ENCODE assay signal across 11 cellular contexts in genomic region chr22:19970031-19970478, GRCh38. TPM values are rescaled to one million over a fixed set of nuclear protein-coding genes. Genes with fewer than 3 reads are reported as not detected.
DNase-seq lines count a peak whose midpoint lies in the region; ATAC-seq and TF ChIP-seq lines count a peak whose summit lies in the region.
"Had no signal": no experiment of that assay in that cellular context is flagged by ENCODE, and none has a peak within 500 bp of the region (broad histone marks: within the 10 kb centered on the region; RNA-seq: fewer than 3 reads in every experiment).

No MANE protein-coding gene starts in this region.

- peaks cover 16% of the 10 kb centered on the region for H3K36me3 Mint-ChIP-seq in stimulated activated memory B cell treated with anti-CD40 and anti-IgM and Interleukin-4, amounts not matched to agents 10 μg/mL and 1 μg/mL and 100 μg/mL, for 72 hours
- H3K36me3 Mint-ChIP-seq in mesothelial cell of epicardium = peaks cover 17% of the 10 kb centered on the region

- peaks cover 0 to 91% (median 35%) of the 10 kb centered on the region in 9 donors for H3K36me3 ChIP-seq in heart right ventricle
- H3K36me3 ChIP-seq: colonic mucosa had no signal

- ATAC-seq in SK-N-SH treated with all-trans-retinoic acid at 6 μM for 48 hours = peak; percentile 2
- ATAC-seq in heart right ventricle = peak in 5 of 8 donors; percentile 1 to 12 (median 4)
- peak; percentile 1 for ATAC-seq in stimulated activated memory B cell treated with anti-CD40 and anti-IgM and Interleukin-4, amounts not matched to agents 10 μg/mL and 1 μg/mL and 100 μg/mL, for 72 hours
- ATAC-seq in HG03432 (IDR thresholded peaks at IDR 0.05; ENCODE audit: unreplicated experiment) = no peak

- H3K9me3 Mint-ChIP-seq in stimulated activated memory B cell treated with anti-CD40 and anti-IgM and Interleukin-4, amounts not matched to agents 10 μg/mL and 1 μg/mL and 100 μg/mL, for 72 hours = no peaks in the 10 kb centered on the region
- no peaks in the 10 kb centered on the region for H3K9me3 Mint-ChIP-seq in mesothelial cell of epicardium

- intact Hi-C loops in heart right ventricle (cut with DNase I) = loop anchor here (1.0 to 10.0 kb wide), 4 partner anchors 42 to 155 kb away; no protein-coding TSS in a partner anchor

- DNase-seq in heart right ventricle = no peak
- DNase-seq in mesothelial cell of epicardium (ENCODE audit: low spot score in 2 of 2, unreplicated experiment in 2 of 2) = no peak
- DNase-seq: foreskin keratinocyte had no signal

- H3K4me1 Mint-ChIP-seq in stimulated activated memory B cell treated with anti-CD40 and anti-IgM and Interleukin-4, amounts not matched to agents 10 μg/mL and 1 μg/mL and 100 μg/mL, for 72 hours = peaks cover 17% of the 10 kb centered on the region
- peaks cover 3% of the 10 kb centered on the region for H3K4me1 Mint-ChIP-seq in mesothelial cell of epicardium

- WGBS in heart right ventricle, 2 donors = 76 to 78% methylated on average over 9 of the region's 9 CpGs

- peak overlapping the region in 2 of 10 donors; percentile 15 for H3K27ac ChIP-seq in heart right ventricle
- H3K27ac ChIP-seq: colonic mucosa, foreskin keratinocyte, left lung had no signal

- peaks cover 15% of the 10 kb centered on the region for H3K27me3 Mint-ChIP-seq in stimulated activated memory B cell treated with anti-CD40 and anti-IgM and Interleukin-4, amounts not matched to agents 10 μg/mL and 1 μg/mL and 100 μg/mL, for 72 hours
- no peaks in the 10 kb centered on the region for H3K27me3 Mint-ChIP-seq in mesothelial cell of epicardium (ENCODE audit: low read depth)
- H3K27me3 Mint-ChIP-seq: B cell had no signal

- TF ChIP-seq CTCF in heart right ventricle (IDR thresholded peaks at IDR 0.05) (no peak), mesothelial cell of epicardium (IDR thresholded peaks at IDR 0.05; ENCODE audit: unreplicated experiment) (no peak)

- no peak overlapping the region for H3K27ac Mint-ChIP-seq in stimulated activated memory B cell treated with anti-CD40 and anti-IgM and Interleukin-4, amounts not matched to agents 10 μg/mL and 1 μg/mL and 100 μg/mL, for 72 hours
- no peak overlapping the region for H3K27ac Mint-ChIP-seq in mesothelial cell of epicardium
- H3K27ac Mint-ChIP-seq: B cell had no signal

- H3K27me3 ChIP-seq in heart right ventricle = no peaks in the 10 kb centered on the region
- H3K27me3 ChIP-seq: colonic mucosa, foreskin keratinocyte, left lung had no signal

- H3K4me3 Mint-ChIP-seq in stimulated activated memory B cell treated with anti-CD40 and anti-IgM and Interleukin-4, amounts not matched to agents 10 μg/mL and 1 μg/mL and 100 μg/mL, for 72 hours = no peak overlapping the region
- no peak overlapping the region for H3K4me3 Mint-ChIP-seq in mesothelial cell of epicardium
- H3K4me3 Mint-ChIP-seq: B cell had no signal

- H3K4me1 ChIP-seq in heart right ventricle = peaks cover 0 to 18% (median 8%) of the 10 kb centered on the region in 9 donors
- H3K4me1 ChIP-seq: colonic mucosa, HAP-1 had no signal

- no peak overlapping the region for H3K4me3 ChIP-seq in heart right ventricle
- H3K4me3 ChIP-seq: colonic mucosa, HAP-1, left lung had no signal

- H3K9me3 ChIP-seq in heart right ventricle = no peaks in the 10 kb centered on the region
- H3K9me3 ChIP-seq: Caco-2, colonic mucosa, HAP-1, left lung had no signal

TF ChIP-seq in SK-N-SH treated with all-trans-retinoic acid at 6 μM for 48 hours, 23 proteins besides CTCF, POLR2A, EP300 and RAD21:
- no peak for TF ChIP-seq ESRRG (CRISPR knock-in tag; IDR thresholded peaks at IDR 0.05)

RNA-seq across cellular contexts. Expression of gene TXNRD2, which starts 28.4 kb away (rescaled TPM):
- 10 to 100 TPM; 28.5 to 59.9 (median 35.0) TPM for total RNA-seq in heart right ventricle
- polyA plus RNA-seq in heart right ventricle = 100 to 1,000 TPM in 1 of 2 donors, 10 to 100 TPM in 1; 25.8 to 103 TPM
- 21.0 to 23.2 TPM (median 22.9 TPM) in 3 replicates for total RNA-seq in mesothelial cell of epicardium

RNA-seq across cellular contexts. Expression of gene COMT, which starts 28.5 kb away (rescaled TPM):
- total RNA-seq in heart right ventricle (100 to 1,000 TPM in 5 of 10 donors, 10 to 100 TPM in 5; 72.5 to 128 (median 101) TPM), mesothelial cell of epicardium (87.8 to 93.5 TPM (median 93.5 TPM) in 3 replicates)
- polyA plus RNA-seq in heart right ventricle = 100 to 1,000 TPM in 1 of 2 donors, 10 to 100 TPM in 1; 42.9 to 273 TPM

RNA-seq across cellular contexts. Expression of gene ARVCF, which starts 46.6 kb away (rescaled TPM):
- total RNA-seq in heart right ventricle (10 to 100 TPM; 22.2 to 53.5 (median 32.1) TPM), mesothelial cell of epicardium (38.4 to 43.8 TPM (median 41.2 TPM) in 3 replicates)
- 10 to 100 TPM; 26.8 to 58.9 TPM for polyA plus RNA-seq in heart right ventricle

RNA-seq across cellular contexts. Expression of gene TANGO2, which starts 50.9 kb away (rescaled TPM):
- total RNA-seq in heart right ventricle (100 to 1,000 TPM in 3 of 10 donors, 10 to 100 TPM in 7; 51.6 to 139 (median 94.2) TPM), mesothelial cell of epicardium (13.4 to 17.5 TPM (median 15.6 TPM) in 3 replicates)
- 10 to 100 TPM; 34.1 to 65.8 TPM for polyA plus RNA-seq in heart right ventricle
